ENCODE assay signal across 4 cellular contexts in the genomic region with DNA sequence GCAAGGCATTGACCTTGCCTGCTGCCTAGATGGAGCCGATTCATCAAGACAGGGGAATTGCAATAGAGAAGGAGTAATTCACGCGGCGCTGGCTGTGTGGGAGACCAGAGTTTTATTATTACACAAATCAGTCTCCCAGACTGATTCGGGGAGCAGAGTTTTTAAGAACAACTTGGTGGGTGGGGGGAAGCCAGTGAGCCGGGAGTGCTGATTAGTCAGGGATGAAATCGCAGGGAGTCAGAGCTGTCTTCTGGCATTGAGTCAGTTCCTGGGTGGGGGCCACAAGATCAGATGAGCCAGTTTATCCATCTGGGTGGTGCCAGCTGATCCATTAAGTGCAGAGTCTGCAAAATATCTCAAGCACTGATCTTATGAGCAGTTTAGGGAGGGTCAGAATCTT. TPM values are rescaled to one million over a fixed set of nuclear protein-coding genes. Genes with fewer than 3 reads are reported as not detected.
"Had no signal": no experiment of that assay in that cellular context is flagged by ENCODE, and none has a peak within 500 bp of the region (broad histone marks: within the 10 kb centered on the region; RNA-seq: fewer than 3 reads in every experiment).

No MANE protein-coding gene starts in this region.

RNA-seq across cellular contexts. Expression of gene SLC28A3, which starts 49.7 kb away (rescaled TPM):
- total RNA-seq: activated B cell treated with CpG ODN at 0.5 μM for 24 hours, dermis blood vessel endothelial cell, psoas muscle, sigmoid colon had no signal
